ENCODE assay signal across 25 cellular contexts in the genomic region with DNA sequence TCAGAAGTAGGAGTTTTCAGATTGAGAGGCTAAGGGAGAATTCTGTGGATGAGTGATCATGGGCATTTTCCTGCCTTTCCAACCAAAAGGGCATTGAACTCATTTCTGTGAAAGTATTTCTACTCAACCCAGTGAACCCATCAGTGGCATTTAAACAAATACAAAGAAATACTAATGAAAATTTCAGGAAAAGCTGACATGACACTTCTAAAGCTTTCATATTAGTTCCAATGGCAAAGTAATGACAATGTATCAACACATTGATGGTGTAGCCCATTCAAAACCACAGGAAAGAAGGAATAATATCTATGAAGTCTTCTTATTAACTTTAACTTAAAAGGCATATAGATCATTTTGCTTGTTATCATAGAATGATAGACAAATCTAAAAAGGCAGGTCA.
DNase-seq lines count a peak whose midpoint lies in the region; ATAC-seq, FAIRE-seq and TF ChIP-seq lines count a peak whose summit lies in the region.
"Had no signal": no experiment of that assay in that cellular context is flagged by ENCODE, and none has a peak within 500 bp of the region (broad histone marks: within the 10 kb centered on the region; RNA-seq: fewer than 3 reads in every experiment).

No MANE protein-coding gene starts in this region.

- no peak overlapping the region for H2AK9ac ChIP-seq in IMR-90 (replicated peaks; ENCODE audit: low read depth, low read length, poor library complexity)

- DNase-seq in A549 (ENCODE audit: low read depth in 1 of 2, low spot score in 1 of 2) (no peak), IMR-90 (no peak), H1 (ENCODE audit: low read depth in 1 of 2, low spot score in 2 of 2) (no peak), left kidney (ENCODE audit: low read depth, low spot score) (peak; percentile 2), C1 segment of cervical spinal cord (lab: John Stamatoyannopoulos, UW) (no peak)
- DNase-seq: 8988T; AML-193; CD4-positive, alpha-beta memory T cell; CD4-positive, CD25-positive, alpha-beta regulatory T cell; CD8-positive, alpha-beta memory T cell; COR-L47; DMS 273 treated with DMSO at 0.1 percent for 48 hours; DMS153; DMS53; DMS79; DND-41; EL; GDM1 had no signal

- H4K20me1 ChIP-seq in IMR-90 (ENCODE audit: insufficient read depth, low read length) (no peaks in the 10 kb centered on the region), H1 (replicated peaks in 1 of 2; ENCODE audit: control insufficient read depth in 1 of 2, insufficient read depth in 2 of 2, low read length in 2 of 2) (no peaks in the 10 kb centered on the region)
- H4K20me1 ChIP-seq: BLaER1 treated with 17β-estradiol and CSF1 and Interleukin-3, amounts not matched to agents 10 nM and 100 nM had no signal

- TF ChIP-seq CTCF in A549 (IDR thresholded peaks at IDR 0.05) (no peak), IMR-90 (conservative IDR thresholded peaks at IDR 0.05; ENCODE audit: low read depth, low read length) (no peak), H1 (IDR thresholded peaks at IDR 0.05; ENCODE audit: control extremely low read depth in 1 of 3, insufficient read depth in 1 of 3, low read depth in 1 of 3, low read length in 3 of 3) (no peak)

- H2BK12ac ChIP-seq in H1 (ENCODE audit: low read depth, low read length) = 0 out of 2 replicates have a peak overlapping the region, but pooled peaks have one; percentile 64

- H3K9me1 ChIP-seq in IMR-90 (ENCODE audit: insufficient read depth, low read length) = no peaks in the 10 kb centered on the region

- H3K4me2 ChIP-seq in A549 (no peak overlapping the region), IMR-90 (ENCODE audit: low read depth, low read length) (no peak overlapping the region), H1 (ENCODE audit: insufficient read depth in 1 of 2, low read depth in 2 of 2, low read length in 2 of 2) (no peak overlapping the region)
- H3K4me2 ChIP-seq: BLaER1 treated with 17β-estradiol and CSF1 and Interleukin-3, amounts not matched to agents 10 nM and 100 nM had no signal

- no peak overlapping the region for H3K9ac ChIP-seq in IMR-90 (ENCODE audit: low read depth, low read length)
- H3K9ac ChIP-seq in H1 (replicated peaks in 1 of 4; ENCODE audit: extremely low read depth in 1 of 4, low read depth in 3 of 4, low read length in 3 of 4) = no peak overlapping the region
- H3K9ac ChIP-seq: BLaER1 treated with 17β-estradiol and CSF1 and Interleukin-3, amounts not matched to agents 10 nM and 100 nM had no signal

- no peak overlapping the region for H3K14ac ChIP-seq in IMR-90 (replicated peaks; ENCODE audit: low read depth, low read length)
- no peak overlapping the region for H3K14ac ChIP-seq in H1 (ENCODE audit: insufficient read length)

- no peak overlapping the region for H2AFZ ChIP-seq in IMR-90 (replicated peaks; ENCODE audit: low read length, poor library complexity)
- H2AFZ ChIP-seq in H1 (ENCODE audit: low read length) = no peak overlapping the region

- FAIRE-seq in A549 (lab: Jason Lieb, UNC) (no peak), H1 (lab: Jason Lieb, UNC) (no peak)
- FAIRE-seq: A204.1, GM12878, GM12892, GM18507 had no signal

- H3K27ac ChIP-seq in A549 (no peak overlapping the region), IMR-90 (ENCODE audit: insufficient read depth, low read length) (no peak overlapping the region), H1 (ENCODE audit: low read depth, low read length) (no peak overlapping the region)
- H3K27ac ChIP-seq: BLaER1 treated with 17β-estradiol and CSF1 and Interleukin-3, amounts not matched to agents 10 nM and 100 nM had no signal

- H2AK5ac ChIP-seq in IMR-90 (ENCODE audit: low read depth, low read length) (no peak overlapping the region), H1 (ENCODE audit: low read depth, low read length) (no peak overlapping the region)

- no peaks in the 10 kb centered on the region for H3K79me1 ChIP-seq in IMR-90 (ENCODE audit: low read depth in 1 of 2, low read length in 2 of 2)
- H3K79me1 ChIP-seq in H1 (ENCODE audit: low read depth, low read length) = no peaks in the 10 kb centered on the region

- no peaks in the 10 kb centered on the region for H3K27me3 ChIP-seq in IMR-90 (ENCODE audit: control insufficient read depth, insufficient read depth, low read length)
- no peaks in the 10 kb centered on the region for H3K27me3 ChIP-seq in H1 (replicated peaks in 1 of 4; ENCODE audit: control insufficient read depth in 3 of 4, extremely low read depth in 1 of 4, insufficient read depth in 3 of 4, low read length in 3 of 4)
- H3K27me3 ChIP-seq: BLaER1 treated with 17β-estradiol and CSF1 and Interleukin-3, amounts not matched to agents 10 nM and 100 nM had no signal

- no peak overlapping the region for H4K91ac ChIP-seq in IMR-90 (ENCODE audit: insufficient read depth, low read depth, low read length)
- no peak overlapping the region for H4K91ac ChIP-seq in H1 (replicated peaks; ENCODE audit: insufficient read length, low read length)

- in situ Hi-C loops in IMR-90 (cut with MboI; ENCODE audit: low sequenced_read_pairs) = no loop called here

- TF ChIP-seq POLR2A in A549 (IDR thresholded peaks at IDR 0.05; ENCODE audit: low read length) = no peak
- TF ChIP-seq POLR2A in IMR-90 (IDR thresholded peaks at IDR 0.05; ENCODE audit: low read depth, low read length) = no peak
- TF ChIP-seq POLR2A in H1 (IDR thresholded peaks at IDR 0.05; ENCODE audit: control extremely low read depth in 1 of 2, low read depth in 2 of 2, low read length in 2 of 2) = no peak
- TF ChIP-seq POLR2A in GM18505 (IDR thresholded peaks at IDR 0.05; ENCODE audit: borderline replicate concordance, extremely low read depth, insufficient read depth, insufficient read length) = no peak

- no peaks in the 10 kb centered on the region for H3K79me2 ChIP-seq in H1 (ENCODE audit: control insufficient read depth in 1 of 2, insufficient read depth in 2 of 2, low read length in 2 of 2)

- CTCF ChIA-PET in A549 (lab: Yijun Ruan, JAX) (interaction anchor here (0.6 kb wide), 1 partner anchor 32 kb away, joined by 5 read pairs; no protein-coding TSS in a partner anchor), IMR-90 (lab: Yijun Ruan, JAX) (no interaction called here), H1 (lab: Charles Lee; ENCODE audit: partially characterized antibody) (interaction anchor here (0.5 kb wide), 1 partner anchor 241 kb away, joined by 3 read pairs; no protein-coding TSS in a partner anchor)

- H3K23ac ChIP-seq in IMR-90 (ENCODE audit: low read depth, low read length) = no peak overlapping the region
- no peak overlapping the region for H3K23ac ChIP-seq in H1 (ENCODE audit: insufficient read length)

- H3K36me3 ChIP-seq in IMR-90 (ENCODE audit: control insufficient read depth, insufficient read depth, low read length) (no peaks in the 10 kb centered on the region), H1 (ENCODE audit: control insufficient read depth in 2 of 4, insufficient read depth in 4 of 4, low read length in 3 of 4) (no peaks in the 10 kb centered on the region; a peak in 1 of 8 replicates)
- H3K36me3 ChIP-seq: BLaER1 treated with 17β-estradiol and CSF1 and Interleukin-3, amounts not matched to agents 10 nM and 100 nM had no signal

- TF ChIP-seq EP300 in A549 (IDR thresholded peaks at IDR 0.05) (no peak), H1 (IDR thresholded peaks at IDR 0.05; ENCODE audit: borderline replicate concordance in 1 of 2, low read depth in 2 of 2, low read length in 2 of 2) (no peak)

- no peak overlapping the region for H3K18ac ChIP-seq in IMR-90 (ENCODE audit: low read depth, low read length)
- H3K18ac ChIP-seq in H1 (ENCODE audit: extremely low read depth, low read length) = no peak overlapping the region

- BruUV-seq in IMR-90 (replicated peaks; lab: Mats Ljungman, UMichigan) = no TSS peak

- ATAC-seq in A549 (no peak), IMR-90 (ENCODE audit: low read depth) (no peak), GM18498 (IDR thresholded peaks at IDR 0.05; ENCODE audit: unreplicated experiment) (no peak), GM18505 (IDR thresholded peaks at IDR 0.05; ENCODE audit: unreplicated experiment) (no peak)
- ATAC-seq: GM12878 had no signal

- no peak overlapping the region for H3K4me3 ChIP-seq in A549
- no peak overlapping the region for H3K4me3 ChIP-seq in IMR-90 (ENCODE audit: insufficient read depth, low read depth, low read length)
- no peak overlapping the region for H3K4me3 ChIP-seq in H1 (ENCODE audit: extremely low read depth in 1 of 4, insufficient read depth in 2 of 4, low read depth in 3 of 4, low read length in 4 of 4)
- H3K4me3 ChIP-seq: BLaER1 treated with 17β-estradiol and CSF1 and Interleukin-3, amounts not matched to agents 10 nM and 100 nM; GM12878 had no signal

- H2BK120ac ChIP-seq in IMR-90 (ENCODE audit: low read depth, low read length) = no peak overlapping the region
- H2BK120ac ChIP-seq in H1 (replicated peaks; ENCODE audit: low read depth, low read length) = no peak overlapping the region

- H4K5ac ChIP-seq in IMR-90 (ENCODE audit: low read depth, low read length) = no peak overlapping the region
- H4K5ac ChIP-seq in H1 (ENCODE audit: insufficient read length, low read depth, low read length) = no peak overlapping the region

- no peak overlapping the region for H2BK5ac ChIP-seq in IMR-90 (ENCODE audit: low read depth, low read length, poor library complexity, severe bottlenecking)
- 0 out of 2 replicates have a peak overlapping the region, but pooled peaks have one; percentile 45 for H2BK5ac ChIP-seq in H1 (ENCODE audit: low read depth, low read length)

- H3K23me2 ChIP-seq in H1 (ENCODE audit: low read depth, low read length) = no peaks in the 10 kb centered on the region

- H3K4me1 ChIP-seq in A549 = no peaks in the 10 kb centered on the region
- no peaks in the 10 kb centered on the region for H3K4me1 ChIP-seq in IMR-90 (ENCODE audit: control insufficient read depth, insufficient read depth, low read length)
- H3K4me1 ChIP-seq in H1 (replicated peaks in 1 of 4; ENCODE audit: control insufficient read depth in 3 of 4, insufficient read depth in 4 of 4, low read length in 3 of 4) = peaks cover 0 to 2% (median 0%) of the 10 kb centered on the region in 4 experiments; a peak in 1 of 7 replicates
- H3K4me1 ChIP-seq: BLaER1 treated with 17β-estradiol and CSF1 and Interleukin-3, amounts not matched to agents 10 nM and 100 nM had no signal

- H2BK20ac ChIP-seq in IMR-90 (ENCODE audit: low read depth, low read length) = no peak overlapping the region
- peak overlapping the region; percentile 51; the same call in 1 of the 2 replicates for H2BK20ac ChIP-seq in H1 (ENCODE audit: low read length)

- dilution Hi-C loops in IMR-90 (cut with HindIII; ENCODE audit: low sequenced_read_pairs, unreplicated experiment) = no loop called here

- H3K56ac ChIP-seq in IMR-90 (ENCODE audit: extremely low read depth, insufficient read depth, low read length) (no peak overlapping the region), H1 (replicated peaks; ENCODE audit: insufficient read length, low read depth, low read length) (no peak overlapping the region)

- POLR2A ChIA-PET in A549 (lab: Yijun Ruan, JAX) (no interaction called here), IMR-90 (lab: Charles Lee; ENCODE audit: unreplicated experiment) (no interaction called here), H1 (lab: Charles Lee; ENCODE audit: partially characterized antibody) (no interaction called here)

- TF ChIP-seq RAD21 in A549 (conservative IDR thresholded peaks at IDR 0.05 in 1 of 2, IDR thresholded peaks at IDR 0.05 in 1 of 2) (no peak), IMR-90 (IDR thresholded peaks at IDR 0.05; ENCODE audit: low read length) (no peak), H1 (IDR thresholded peaks at IDR 0.05 in 1 of 2, conservative IDR thresholded peaks at IDR 0.05 in 1 of 2; ENCODE audit: low read depth in 2 of 2, low read length in 2 of 2) (no peak)

- no peaks in the 10 kb centered on the region for H3K9me3 ChIP-seq in A549
- H3K9me3 ChIP-seq in IMR-90 (ENCODE audit: control insufficient read depth, insufficient read depth, low read length) = no peaks in the 10 kb centered on the region
- no peaks in the 10 kb centered on the region for H3K9me3 ChIP-seq in H1 (ENCODE audit: insufficient read depth in 2 of 2, low read depth in 1 of 2, low read length in 1 of 2)
- H3K9me3 ChIP-seq: BLaER1 treated with 17β-estradiol and CSF1 and Interleukin-3, amounts not matched to agents 10 nM and 100 nM had no signal

- H3K4ac ChIP-seq in IMR-90 (ENCODE audit: low read depth, low read length) = no peak overlapping the region
- H3K4ac ChIP-seq in H1 (replicated peaks; ENCODE audit: insufficient read length, low read depth, low read length) = no peak overlapping the region

- intact Hi-C loops in IMR-90 (cut with micrococcal nuclease) = no loop called here

- H2BK15ac ChIP-seq in IMR-90 (ENCODE audit: low read depth, low read length) = no peak overlapping the region
- H2BK15ac ChIP-seq in H1 (ENCODE audit: low read length) = no peak overlapping the region

- H4K8ac ChIP-seq in IMR-90 (ENCODE audit: low read depth in 2 of 2, low read length in 2 of 2) = no peak overlapping the region
- no peak overlapping the region for H4K8ac ChIP-seq in H1 (ENCODE audit: extremely low read depth, insufficient read depth, low read length)

Comparison
In these comparisons a context has a peak if more than half of its experiments do, and no peak if none do; other contexts are left out.
1. Of the 18 proteins assayed by ChIP-seq in both H1 and A549: peak only in H1: none; only in A549: MAFK; in both: none; in neither: 17.